Comparison of ENCODE assay signal across 8 cellular contexts in genomic region chr7:142855401-142855743, GRCh38. TPM values are rescaled to one million over a fixed set of nuclear protein-coding genes. Genes with fewer than 3 reads are reported as not detected.
DNase-seq lines count a peak whose midpoint lies in the region; ATAC-seq and TF ChIP-seq lines count a peak whose summit lies in the region.

No MANE protein-coding gene starts in this region.

- CTCF ChIA-PET in WTC11 (lab: Charles Lee) = interaction anchor here (1.0 to 5.3 kb wide), 11 partner anchors 11 to 531 kb away, joined by 3 to 47 read pairs (median 12); no protein-coding TSS in a partner anchor

- no peak overlapping the region for H3K27ac Mint-ChIP-seq in WTC11

- H3K4me1 ChIP-seq in stomach = peaks cover 16 to 47% (median 33%) of the 10 kb centered on the region in 4 donors

- no peak for TF ChIP-seq EP300 in stomach (IDR thresholded peaks at IDR 0.05)

- H3K9me3 Mint-ChIP-seq in WTC11 = no peaks in the 10 kb centered on the region

- peak overlapping the region; percentile 69 for H3K4me3 Mint-ChIP-seq in WTC11

- intact Hi-C loops in stomach (cut with DNase I; ENCODE audit: low total_unique reads) = no loop called here

- no peaks in the 10 kb centered on the region for H3K36me3 ChIP-seq in stomach

- TF ChIP-seq CTCF in WTC11 (IDR thresholded peaks at IDR 0.05) (no peak), stomach (IDR thresholded peaks at IDR 0.05) (no peak)

- peak overlapping the region in 3 of 5 donors; percentile 76 to 84 (median 84) for H3K27ac ChIP-seq in stomach

- POLR2A ChIA-PET in WTC11 (lab: Charles Lee) = interaction anchor here (0.8 kb wide), 1 partner anchor 11 kb away, joined by 3 read pairs; no protein-coding TSS in a partner anchor

- H3K27me3 Mint-ChIP-seq in WTC11 (ENCODE audit: low read depth) = peaks cover 17% of the 10 kb centered on the region

- no peaks in the 10 kb centered on the region for H3K9me3 ChIP-seq in iPS-18c (ENCODE audit: control insufficient read depth, insufficient read depth, low read length)
- no peaks in the 10 kb centered on the region for H3K9me3 ChIP-seq in stomach

- TF ChIP-seq POLR2A in stomach (IDR thresholded peaks at IDR 0.05) = no peak

- no peaks in the 10 kb centered on the region for H3K27me3 ChIP-seq in stomach

- ATAC-seq in WTC11 = peak; percentile 34
- ATAC-seq in GM21367 (IDR thresholded peaks at IDR 0.05; ENCODE audit: unreplicated experiment) = no peak
- no peak for ATAC-seq in HG03565 (IDR thresholded peaks at IDR 0.05; ENCODE audit: unreplicated experiment)
- ATAC-seq in GM21528 (IDR thresholded peaks at IDR 0.05; ENCODE audit: low FRiP score, unreplicated experiment) = no peak

- H3K4me1 Mint-ChIP-seq in WTC11 = peaks cover 28% of the 10 kb centered on the region

- no peaks in the 10 kb centered on the region for H3K36me3 Mint-ChIP-seq in WTC11

- WGBS in stomach, 5 donors = 13 to 31% (median 15%) methylated on average over 4 to 9 of the region's 9 CpGs

- peak; percentile 55 for DNase-seq in activated CD8-positive, alpha-beta memory T cell treated with anti-CD3 and anti-CD28 coated beads for 24 hours
- DNase-seq in activated CD8-positive, alpha-beta memory T cell treated with anti-CD3 and anti-CD28 coated beads, Interleukin-2, amount 50 U/mL, for 48 hours = no peak
- DNase-seq in WTC11 (ENCODE audit: low spot score) (no peak), stomach (no peak)

- H3K4me3 ChIP-seq in iPS-18c (ENCODE audit: insufficient read depth, low read depth, low read length) (peak overlapping the region; percentile 85), stomach (peak overlapping the region; percentile 64 to 77 (median 73))

TF ChIP-seq in WTC11, 78 proteins besides CTCF, POLR2A, EP300 and RAD21:
- TF ChIP-seq, protein P1, sequence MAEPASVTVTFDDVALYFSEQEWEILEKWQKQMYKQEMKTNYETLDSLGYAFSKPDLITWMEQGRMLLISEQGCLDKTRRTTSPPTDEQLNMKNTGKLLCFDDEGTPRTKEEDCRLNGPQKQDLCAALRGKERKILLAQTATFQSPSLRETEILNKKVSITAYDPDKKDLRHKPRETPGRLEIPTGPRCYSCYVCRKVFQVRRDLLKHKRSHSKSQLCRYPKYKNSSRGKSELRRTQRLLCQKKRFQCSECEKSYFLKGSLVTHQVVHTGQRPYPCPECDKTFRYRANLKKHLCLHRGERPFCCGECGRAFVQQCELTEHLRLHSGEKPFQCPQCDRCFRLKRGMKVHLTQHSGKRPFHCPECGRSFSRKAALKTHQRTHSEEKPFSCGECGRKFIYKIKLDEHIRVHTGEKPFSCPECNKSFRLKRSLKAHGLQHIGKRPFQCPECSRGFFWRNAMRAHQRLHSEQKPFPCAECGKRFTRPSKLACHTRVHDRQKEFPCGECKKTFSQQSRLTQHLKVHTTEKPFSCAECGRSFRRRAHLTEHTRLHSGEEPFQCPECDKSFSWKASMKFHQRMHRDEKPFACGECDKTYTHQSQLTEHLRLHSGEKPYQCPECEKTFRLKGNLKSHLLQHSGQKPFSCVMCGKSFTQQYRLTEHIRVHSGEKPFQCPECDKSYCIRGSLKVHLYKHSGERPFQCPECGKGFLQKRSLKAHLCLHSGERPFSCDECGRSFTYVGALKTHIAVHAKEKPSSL (CRISPR knock-in tag; conservative IDR thresholded peaks at IDR 0.05) = no peak
- TF ChIP-seq GRHL2 (CRISPR knock-in tag; IDR thresholded peaks at IDR 0.05; ENCODE audit: insufficient replicate concordance, severe bottlenecking) (no peak), EMX1 (CRISPR knock-in tag; IDR thresholded peaks at IDR 0.05) (no peak)
TF ChIP-seq in WTC11: peak in this region for 0.

RNA-seq across cellular contexts. Expression of gene EPHB6, which starts 0.5 kb away (rescaled TPM):
- total RNA-seq in WTC11 (2021) (13.9 to 15.4 TPM (median 15.1 TPM) in 3 replicates), stomach (1 to 10 TPM; 5.4 to 9.6 (median 8.0) TPM)
- 10 to 100 TPM in 2 of 3 donors, 1 to 10 TPM in 1; 6.2 to 23.1 (median 19.3) TPM for polyA plus RNA-seq in stomach

RNA-seq across cellular contexts. Expression of gene TRPV6, which starts 30.2 kb away (rescaled TPM):
- 0.63 to 2.0 TPM (median 0.80 TPM) in 3 replicates for total RNA-seq in WTC11 (2021)
- total RNA-seq in stomach = 10 to 100 TPM in 2 of 5 donors, 1 to 10 TPM in 2, not detected in 1; 2.6 to 11.7 (median 10.3) TPM
- 1 to 10 TPM; 4.7 to 7.7 (median 7.4) TPM for polyA plus RNA-seq in stomach
